In the genomic region with DNA sequence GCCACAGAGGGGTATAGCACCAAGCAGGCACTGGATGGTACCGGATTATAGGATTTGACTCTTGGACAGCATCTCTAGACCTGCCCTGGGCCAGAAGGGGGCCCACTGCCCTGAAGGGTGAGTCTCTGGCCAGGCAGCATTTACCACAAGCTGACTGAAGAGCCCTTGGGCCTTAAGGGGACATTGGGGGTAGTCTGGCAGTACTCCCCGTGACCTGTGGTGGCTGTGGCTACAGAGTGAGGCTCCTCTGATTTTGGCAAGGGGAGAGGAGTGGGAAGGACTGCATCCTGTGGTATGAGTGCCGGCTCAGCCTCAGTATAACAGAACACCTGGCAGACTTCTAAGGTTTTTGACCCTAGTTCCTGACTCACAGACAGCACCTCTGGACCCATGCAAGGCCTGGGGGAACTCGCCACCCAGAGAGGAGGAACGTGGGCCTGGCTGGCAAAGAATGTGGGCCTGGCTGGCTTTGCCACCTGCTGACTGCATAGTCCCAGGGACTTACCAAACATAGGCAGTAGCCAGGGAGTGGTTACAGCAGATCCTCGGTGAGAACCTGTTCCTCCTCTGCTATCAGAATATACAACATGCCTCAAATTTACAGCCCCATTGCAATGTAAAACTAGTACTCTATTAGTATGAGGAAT, we compare ENCODE assay signal across 21 cellular contexts.
"Had no signal": no experiment of that assay in that cellular context is flagged by ENCODE, and none has a peak within 500 bp of the region (broad histone marks: within the 10 kb centered on the region; RNA-seq: fewer than 3 reads in every experiment).

No MANE protein-coding gene starts in this region.

- H3K27me3 ChIP-seq: body of pancreas, gastroesophageal sphincter, neutrophil, tibial artery had no signal

- H3K4me3 Mint-ChIP-seq: activated naive CD4-positive, alpha-beta T cell treated with anti-CD3 and anti-CD28 coated beads for 36 hours; activated T-cell treated with anti-CD3 and anti-CD28 coated beads, Interleukin-2, amount 50 U/mL, for 4 hours; memory B cell; natural killer cell had no signal

- H3K4me1 ChIP-seq: body of pancreas, gastroesophageal sphincter, parathyroid adenoma, tibial artery had no signal

- FAIRE-seq: endometrium, keratinocyte, urothelium cell line had no signal

- H3K9me3 Mint-ChIP-seq: activated naive CD4-positive, alpha-beta T cell treated with anti-CD3 and anti-CD28 coated beads for 36 hours; activated T-cell treated with anti-CD3 and anti-CD28 coated beads, Interleukin-2, amount 50 U/mL, for 4 hours; memory B cell; natural killer cell had no signal

- H3K27me3 Mint-ChIP-seq: memory B cell had no signal

- DNase-seq: activated CD4-positive, alpha-beta T cell treated with anti-CD3 and anti-CD28 coated beads, Interleukin-2, amount 50 U/mL, for 1 hour; activated CD8-positive, alpha-beta memory T cell treated with anti-CD3 and anti-CD28 coated beads, Interleukin-2, amount 50 U/mL, for 4 hours; activated naive CD4-positive, alpha-beta T cell treated with anti-CD3 and anti-CD28 coated beads for 36 hours; activated T-cell treated with anti-CD3 and anti-CD28 coated beads, Interleukin-2, amount 50 U/mL, for 4 hours; body of pancreas; caudate nucleus; natural killer cell; stimulated activated CD4-positive, alpha-beta T cell treated with anti-CD3 and anti-CD28 coated beads, Interleukin-1b, Interleukin-23, amount 100 ng/mL, for 48 hours; stimulated activated CD8-positive, alpha-beta memory T cell treated with anti-CD3 and anti-CD28 coated beads, Interleukin-4, amount 100 ng/mL, for 48 hours; stimulated activated naive CD8-positive, alpha-beta T cell treated with anti-CD3 and anti-CD28 coated beads, Interleukin-15, Interleukin-2, amounts not matched to agents 100 U/mL and 50 U/mL, for 24 hours; substantia nigra; T-helper 1 cell; T-helper 9 cell; tibial artery had no signal

- H3K9me3 ChIP-seq: body of pancreas, gastroesophageal sphincter, neutrophil, tibial artery had no signal

- H3K36me3 ChIP-seq: neutrophil, tibial artery had no signal

- H3K79me2 ChIP-seq: parathyroid adenoma had no signal

- H3K27ac ChIP-seq: body of pancreas, gastroesophageal sphincter, neutrophil, parathyroid adenoma, tibial artery had no signal

- H3K9ac ChIP-seq: parathyroid adenoma had no signal

- ATAC-seq: activated T-cell treated with anti-CD3 and anti-CD28 coated beads, Interleukin-2, amount 50 U/mL, for 4 hours; body of pancreas; gastroesophageal sphincter; natural killer cell; stimulated activated naive CD8-positive, alpha-beta T cell treated with anti-CD3 and anti-CD28 coated beads, Interleukin-15, Interleukin-2, amounts not matched to agents 100 U/mL and 50 U/mL, for 24 hours had no signal

- H3K27ac Mint-ChIP-seq: activated naive CD4-positive, alpha-beta T cell treated with anti-CD3 and anti-CD28 coated beads for 36 hours; memory B cell; natural killer cell had no signal

- H3K36me3 Mint-ChIP-seq: natural killer cell had no signal

- H3K4me3 ChIP-seq: body of pancreas, gastroesophageal sphincter, tibial artery had no signal

- H2AFZ ChIP-seq: parathyroid adenoma had no signal
